In the genomic region with DNA sequence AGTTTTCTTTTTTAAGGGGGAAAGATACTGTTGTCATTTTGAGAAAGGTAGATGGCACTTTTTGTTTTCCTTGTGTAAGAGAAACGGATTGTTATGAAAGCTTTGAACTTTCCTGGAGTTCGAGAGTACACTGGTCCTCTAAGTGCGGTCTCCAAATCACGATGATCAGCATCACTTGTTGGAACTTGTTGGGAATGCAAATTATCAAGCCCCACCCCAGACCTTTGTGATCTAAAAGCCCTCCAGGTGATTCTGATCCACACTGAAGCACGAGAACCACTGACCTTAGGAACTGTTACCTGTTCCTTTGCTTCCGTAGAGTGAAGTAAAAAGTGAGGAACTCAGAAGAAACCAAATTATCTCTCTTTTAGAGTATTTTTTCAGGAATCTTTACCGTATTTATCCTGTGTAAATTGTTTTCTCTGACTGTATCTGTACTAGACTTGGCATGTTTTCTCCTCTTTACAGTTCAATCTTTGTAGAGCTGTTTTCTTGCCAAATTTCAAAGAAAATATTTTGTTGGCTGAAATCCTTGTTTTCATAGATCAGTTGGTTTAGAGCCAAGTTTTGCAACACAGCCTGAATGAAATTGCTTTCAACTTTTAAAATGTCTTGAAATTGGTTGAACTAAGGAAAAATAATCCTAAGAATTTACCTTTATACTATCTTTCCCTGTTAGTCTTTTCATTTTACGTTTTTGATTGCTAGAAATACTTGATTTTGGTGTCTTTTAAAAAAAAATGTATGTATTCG, we compare ENCODE assay signal across 8 cellular contexts. TPM values are rescaled to one million over a fixed set of nuclear protein-coding genes. Genes with fewer than 3 reads are reported as not detected.
DNase-seq lines count a peak whose midpoint lies in the region; ATAC-seq and TF ChIP-seq lines count a peak whose summit lies in the region.

No MANE protein-coding gene starts in this region.

- peak overlapping the region in 16 of 21 experiments; percentile 8 to 99 (median 66) for H3K27ac ChIP-seq in skin epidermis

- H3K27me3 Mint-ChIP-seq in activated CD4-positive, alpha-beta T cell treated with anti-CD3 and anti-CD28 coated beads for 36 hours, result no peaks in the 10 kb centered on the region

- H3K4me3 ChIP-seq in WI38 (ENCODE audit: low read depth, low read length), result peak overlapping the region; percentile 41
- peak overlapping the region; percentile 96 for H3K4me3 ChIP-seq in fibroblast of villous mesenchyme (ENCODE audit: low read depth, low read length)
- peak overlapping the region in 4 of 7 experiments; percentile 5 to 27 (median 12) for H3K4me3 ChIP-seq in skin epidermis

- peaks cover 30% of the 10 kb centered on the region for H3K36me3 Mint-ChIP-seq in activated CD4-positive, alpha-beta T cell treated with anti-CD3 and anti-CD28 coated beads for 36 hours (ENCODE audit: low read depth)

- no peak for DNase-seq in activated CD4-positive, alpha-beta T cell treated with anti-CD3 and anti-CD28 coated beads for 36 hours
- no peak for DNase-seq in activated CD4-positive, alpha-beta T cell treated with anti-CD3 and anti-CD28 coated beads for 1 hour
- peak; percentile 81 for DNase-seq in fibroblast of villous mesenchyme (ENCODE audit: low read depth)
- no peak for DNase-seq in NCI-H82 (lab: John Stamatoyannopoulos, UW)
- DNase-seq in stimulated activated CD4-positive, alpha-beta T cell treated with anti-CD3 and anti-CD28 coated beads, Interleukin-1b, Interleukin-23, amount 100 ng/mL, for 48 hours, result no peak
- no peak for DNase-seq in activated CD4-positive, alpha-beta T cell treated with anti-CD3 and anti-CD28 coated beads for 48 hours

- TF ChIP-seq CTCF in WI38 (IDR thresholded peaks at IDR 0.05; ENCODE audit: low read depth, low read length) (no peak), fibroblast of villous mesenchyme (IDR thresholded peaks at IDR 0.05; ENCODE audit: insufficient read depth, low read depth, low read length) (no peak)

- peak overlapping the region; percentile 81 for H3K4me3 Mint-ChIP-seq in activated CD4-positive, alpha-beta T cell treated with anti-CD3 and anti-CD28 coated beads for 36 hours

- no peaks in the 10 kb centered on the region for H3K9me3 Mint-ChIP-seq in activated CD4-positive, alpha-beta T cell treated with anti-CD3 and anti-CD28 coated beads for 36 hours (ENCODE audit: low read depth)

- CTCF ChIA-PET in activated CD4-positive, alpha-beta T cell treated with anti-CD3 and anti-CD28 coated beads for 36 hours (lab: Charles Lee), result interaction anchor here (0.7 to 1.5 kb wide), 3 partner anchors 36 to 50 kb away, joined by 3 to 7 read pairs (median 3); a partner anchor contains a TSS

- POLR2A ChIA-PET in activated CD4-positive, alpha-beta T cell treated with anti-CD3 and anti-CD28 coated beads for 36 hours (lab: Charles Lee), result interaction anchor here (0.9 to 5.1 kb wide), 2 partner anchors 49 to 59 kb away, joined by 3 to 121 read pairs; a partner anchor contains a TSS

- peak overlapping the region; percentile 98 for H3K27ac Mint-ChIP-seq in activated CD4-positive, alpha-beta T cell treated with anti-CD3 and anti-CD28 coated beads for 36 hours

- no peak for ATAC-seq in activated CD4-positive, alpha-beta T cell treated with anti-CD3 and anti-CD28 coated beads for 36 hours

- H3K4me1 Mint-ChIP-seq in activated CD4-positive, alpha-beta T cell treated with anti-CD3 and anti-CD28 coated beads for 36 hours, result peaks cover 52% of the 10 kb centered on the region

- intact Hi-C loops in activated CD4-positive, alpha-beta T cell treated with anti-CD3 and anti-CD28 coated beads for 36 hours (cut with DNase I, micrococcal nuclease), result loop anchor here in 1 of 2 experiments (10.0 kb wide), 1 partner anchor 1965 kb away; a partner anchor contains a TSS

RNA-seq across cellular contexts. Expression of a gene that starts 4.0 kb away (rescaled TPM):
- 100 to 1,000 TPM in 1 of 2 experiments, 10 to 100 TPM in 1; 89.0 to 103 TPM for total RNA-seq in activated CD4-positive, alpha-beta T cell treated with anti-CD3 and anti-CD28 coated beads for 36 hours
- total RNA-seq in fibroblast of villous mesenchyme, result 38.7 and 73.0 TPM in 2 replicates

RNA-seq across cellular contexts. Expression of a gene that starts 49.0 kb away (rescaled TPM):
- 100 to 1,000 TPM in 1 of 2 experiments, 10 to 100 TPM in 1; 94.1 to 102 TPM for total RNA-seq in activated CD4-positive, alpha-beta T cell treated with anti-CD3 and anti-CD28 coated beads for 36 hours
- total RNA-seq in fibroblast of villous mesenchyme, result 10.0 and 32.8 TPM in 2 replicates

RNA-seq across cellular contexts. Expression of a gene that starts 49.6 kb away (rescaled TPM):
- 10 to 100 TPM; 37.8 to 51.3 TPM for total RNA-seq in activated CD4-positive, alpha-beta T cell treated with anti-CD3 and anti-CD28 coated beads for 36 hours
- total RNA-seq in fibroblast of villous mesenchyme, result 6.4 and 7.8 TPM in 2 replicates

Comparison
In these comparisons a context has a peak if more than half of its experiments do, and no peak if none do; other contexts are left out.
1. H3K4me3 ChIP-seq: peak in every context shown above with its lines; median percentile 96 in fibroblast of villous mesenchyme; 41 in WI38; 12 in skin epidermis.